In the genomic region with DNA sequence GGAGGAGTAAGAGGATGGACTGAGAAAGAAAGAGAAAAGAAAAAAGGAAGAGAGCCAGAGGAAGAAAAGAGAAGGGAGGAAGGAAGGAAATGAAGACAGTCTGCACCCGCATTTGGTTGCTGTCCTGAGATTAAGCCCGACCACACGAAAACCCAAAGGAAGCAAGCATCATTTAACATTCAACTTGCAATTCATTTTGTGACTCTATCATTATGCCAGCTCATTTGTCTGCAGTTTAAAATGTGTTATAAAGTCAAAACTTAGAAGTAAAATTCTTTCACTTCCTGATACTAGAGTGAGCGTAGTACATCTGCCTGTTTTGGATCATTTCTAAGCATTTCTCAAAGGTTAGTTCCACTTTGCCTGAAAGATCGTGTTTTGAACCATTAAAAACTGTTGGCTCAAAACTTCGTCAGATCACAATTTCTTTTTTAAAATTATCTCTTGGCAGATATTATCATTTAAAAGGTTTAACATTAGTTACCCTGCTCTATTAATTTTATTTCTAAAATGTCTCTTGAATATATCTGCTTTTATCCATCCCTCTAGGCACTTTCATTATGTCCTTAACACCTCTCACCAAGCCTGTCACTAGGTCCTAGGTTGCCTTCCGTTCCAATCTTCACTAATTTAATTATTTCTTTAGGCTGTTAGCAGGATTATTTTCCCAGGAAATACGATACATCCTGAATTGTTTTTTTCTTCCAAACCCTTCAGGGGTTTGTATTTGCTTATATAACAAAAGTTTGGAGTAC, we compare ENCODE assay signal across 9 cellular contexts.
DNase-seq lines count a peak whose midpoint lies in the region; ATAC-seq, FAIRE-seq and TF ChIP-seq lines count a peak whose summit lies in the region.
"Had no signal": no experiment of that assay in that cellular context is flagged by ENCODE, and none has a peak within 500 bp of the region (broad histone marks: within the 10 kb centered on the region; RNA-seq: fewer than 3 reads in every experiment).

No MANE protein-coding gene starts in this region.

- FAIRE-seq in urothelium cell line (lab: Jason Lieb, UNC), result no peak

- POLR2A ChIA-PET in HEK293T (lab: Yijun Ruan, JAX), result no interaction called here

- H3F3A ChIP-seq in SU-DHL-6 (ENCODE audit: insufficient read depth), result no peaks in the 10 kb centered on the region
- H3F3A ChIP-seq in neural progenitor cell (ENCODE audit: low read depth), result no peaks in the 10 kb centered on the region

- H3K79me2 ChIP-seq in SU-DHL-6 (ENCODE audit: insufficient read depth, low read length) (no peaks in the 10 kb centered on the region), neural progenitor cell (ENCODE audit: low read depth) (no peaks in the 10 kb centered on the region)
- H3K79me2 ChIP-seq: parathyroid adenoma had no signal

- TF ChIP-seq CTCF in left ventricle myocardium inferior (IDR thresholded peaks at IDR 0.05; ENCODE audit: borderline replicate concordance), result no peak
- TF ChIP-seq CTCF in SU-DHL-6 (IDR thresholded peaks at IDR 0.05; ENCODE audit: insufficient read depth, low read length, poor library complexity, severe bottlenecking), result no peak
- no peak for TF ChIP-seq CTCF in spleen (IDR thresholded peaks at IDR 0.05 in 8 of 11, conservative IDR thresholded peaks at IDR 0.05 in 3 of 11)
- no peak for TF ChIP-seq CTCF in neural progenitor cell (IDR thresholded peaks at IDR 0.05)

- whole genome bisulfite sequencing in spleen, 5 donors, result 18 to 24% (median 20%) methylated on average over 8 of the region's 8 CpGs

- no peaks in the 10 kb centered on the region for H4K20me1 ChIP-seq in SU-DHL-6 (ENCODE audit: low read depth, low read length)
- H4K20me1 ChIP-seq in neural progenitor cell (ENCODE audit: low read depth), result no peaks in the 10 kb centered on the region

- peak overlapping the region; percentile 29 for H3K4me3 ChIP-seq in left ventricle myocardium inferior
- H3K4me3 ChIP-seq in SU-DHL-6 (ENCODE audit: insufficient read depth, low read length, poor library complexity, severe bottlenecking), result no peak overlapping the region
- H3K4me3 ChIP-seq in spleen, result peak overlapping the region in 2 of 8 donors; percentile 22 to 42
- H3K4me3 ChIP-seq in neural progenitor cell, result no peak overlapping the region

- no peaks in the 10 kb centered on the region for H3K36me3 ChIP-seq in left ventricle myocardium inferior
- H3K36me3 ChIP-seq in SU-DHL-6 (ENCODE audit: low read length), result no peaks in the 10 kb centered on the region
- no peaks in the 10 kb centered on the region for H3K36me3 ChIP-seq in spleen
- no peaks in the 10 kb centered on the region for H3K36me3 ChIP-seq in neural progenitor cell

- no peak overlapping the region for H2AFZ ChIP-seq in SU-DHL-6 (ENCODE audit: low read depth, low read length, severe bottlenecking)
- H2AFZ ChIP-seq in neural progenitor cell (replicated peaks), result no peak overlapping the region
- H2AFZ ChIP-seq: parathyroid adenoma had no signal

- peaks cover 28% of the 10 kb centered on the region for H3K27me3 ChIP-seq in left ventricle myocardium inferior (ENCODE audit: low read depth)
- no peaks in the 10 kb centered on the region for H3K27me3 ChIP-seq in SU-DHL-6 (ENCODE audit: low read length)
- no peaks in the 10 kb centered on the region for H3K27me3 ChIP-seq in spleen (replicated peaks in 1 of 7)
- H3K27me3 ChIP-seq in neural progenitor cell, result no peaks in the 10 kb centered on the region

- no peaks in the 10 kb centered on the region for H3K9me2 ChIP-seq in SU-DHL-6 (replicated peaks; ENCODE audit: insufficient read depth, low read length)

- H3K4me2 ChIP-seq in SU-DHL-6 (ENCODE audit: low read depth, low read length, poor library complexity, severe bottlenecking) (peak overlapping the region; percentile 26), neural progenitor cell (no peak overlapping the region)

- no peak overlapping the region for H3K9ac ChIP-seq in SU-DHL-6 (ENCODE audit: low read length)
- no peak overlapping the region for H3K9ac ChIP-seq in neural progenitor cell
- H3K9ac ChIP-seq: parathyroid adenoma had no signal

- H3K27me3 Mint-ChIP-seq in neural progenitor cell (ENCODE audit: insufficient read depth, low read depth), result no peaks in the 10 kb centered on the region

- CTCF ChIA-PET in HEK293T (lab: Yijun Ruan, JAX), result no interaction called here

- H3K4me1 ChIP-seq in left ventricle myocardium inferior, result peaks cover 2% of the 10 kb centered on the region
- H3K4me1 ChIP-seq in spleen, result peaks cover 8 to 59% (median 38%) of the 10 kb centered on the region in 6 donors
- H3K4me1 ChIP-seq in neural progenitor cell, result peaks cover 9% of the 10 kb centered on the region
- H3K4me1 ChIP-seq: parathyroid adenoma had no signal

- H3K4me1 Mint-ChIP-seq in neural progenitor cell, result peaks cover 9% of the 10 kb centered on the region

- H3K27ac Mint-ChIP-seq in neural progenitor cell, result no peak overlapping the region

- no peak overlapping the region for H3K4me3 Mint-ChIP-seq in neural progenitor cell

- DNase-seq in left ventricle myocardium inferior, result no peak
- no peak for DNase-seq in left cardiac atrium
- DNase-seq in spleen, result no peak
- no peak for DNase-seq in HEK293T (ENCODE audit: extremely low spot score)
- DNase-seq in urothelium cell line (ENCODE audit: low spot score), result no peak
- DNase-seq in neural progenitor cell (ENCODE audit: low spot score), result no peak

- H3K27ac ChIP-seq in left ventricle myocardium inferior (replicated peaks) (peak overlapping the region; percentile 2), SU-DHL-6 (ENCODE audit: low read depth, low read length) (no peak overlapping the region), spleen (peak overlapping the region in 7 of 8 donors; percentile 1 to 67 (median 47)), neural progenitor cell (no peak overlapping the region)
- H3K27ac ChIP-seq: parathyroid adenoma had no signal

- H3K9me3 ChIP-seq in left ventricle myocardium inferior (replicated peaks) (no peaks in the 10 kb centered on the region), SU-DHL-6 (ENCODE audit: insufficient read depth, low read length) (no peaks in the 10 kb centered on the region), spleen (no peaks in the 10 kb centered on the region), neural progenitor cell (ENCODE audit: low read depth) (no peaks in the 10 kb centered on the region)

- ATAC-seq in left cardiac atrium (no peak), HG02943 (IDR thresholded peaks at IDR 0.05; ENCODE audit: low read depth, unreplicated experiment) (peak; percentile 74)

- no peaks in the 10 kb centered on the region for H3K36me3 Mint-ChIP-seq in neural progenitor cell

- no peaks in the 10 kb centered on the region for H3K9me3 Mint-ChIP-seq in neural progenitor cell

- intact Hi-C loops in left ventricle myocardium inferior (cut with micrococcal nuclease) (no loop called here), left cardiac atrium (cut with DNase I) (no loop called here), spleen (cut with DNase I; ENCODE audit: low total_unique reads) (no loop called here)

- no peak for TF ChIP-seq POLR2A in spleen (IDR thresholded peaks at IDR 0.05)

TF ChIP-seq in HEK293T, 16 proteins besides CTCF, POLR2A, EP300 and RAD21:
- no peak for TF ChIP-seq CTBP1 (IDR thresholded peaks at IDR 0.05; ENCODE audit: borderline replicate concordance)
- TF ChIP-seq L3MBTL2 (conservative IDR thresholded peaks at IDR 0.05), result no peak
- no peak for TF ChIP-seq HDGF (IDR thresholded peaks at IDR 0.05; ENCODE audit: borderline replicate concordance)
- TF ChIP-seq ELF4 (IDR thresholded peaks at IDR 0.05), result no peak
- no peak for TF ChIP-seq TARDBP (IDR thresholded peaks at IDR 0.05)
- TF ChIP-seq, protein P1, sequence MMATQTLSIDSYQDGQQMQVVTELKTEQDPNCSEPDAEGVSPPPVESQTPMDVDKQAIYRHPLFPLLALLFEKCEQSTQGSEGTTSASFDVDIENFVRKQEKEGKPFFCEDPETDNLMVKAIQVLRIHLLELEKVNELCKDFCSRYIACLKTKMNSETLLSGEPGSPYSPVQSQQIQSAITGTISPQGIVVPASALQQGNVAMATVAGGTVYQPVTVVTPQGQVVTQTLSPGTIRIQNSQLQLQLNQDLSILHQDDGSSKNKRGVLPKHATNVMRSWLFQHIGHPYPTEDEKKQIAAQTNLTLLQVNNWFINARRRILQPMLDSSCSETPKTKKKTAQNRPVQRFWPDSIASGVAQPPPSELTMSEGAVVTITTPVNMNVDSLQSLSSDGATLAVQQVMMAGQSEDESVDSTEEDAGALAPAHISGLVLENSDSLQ (IDR thresholded peaks at IDR 0.05), result no peak
- TF ChIP-seq ZNF384 (IDR thresholded peaks at IDR 0.05), result no peak
- no peak for TF ChIP-seq SUZ12 (IDR thresholded peaks at IDR 0.05)
- no peak for TF ChIP-seq FOXK2 (IDR thresholded peaks at IDR 0.05)
- no peak for TF ChIP-seq ARNT (IDR thresholded peaks at IDR 0.05)
- no peak for TF ChIP-seq FOXM1 (IDR thresholded peaks at IDR 0.05; ENCODE audit: borderline replicate concordance)
- TF ChIP-seq NFRKB (IDR thresholded peaks at IDR 0.05), result no peak
- TF ChIP-seq BHLHE40 (IDR thresholded peaks at IDR 0.05; ENCODE audit: borderline replicate concordance), result no peak
- no peak for TF ChIP-seq SP1 (IDR thresholded peaks at IDR 0.05)

Comparison
In these comparisons a context has a peak if more than half of its experiments do, and no peak if none do; other contexts are left out.
1. H3K27ac ChIP-seq: peak in left ventricle myocardium inferior (single experiment) and spleen (7 of 8); none in SU-DHL-6 (single experiment) and neural progenitor cell (single experiment).